9 cellular contexts compared by ENCODE assay signal in the genomic region with DNA sequence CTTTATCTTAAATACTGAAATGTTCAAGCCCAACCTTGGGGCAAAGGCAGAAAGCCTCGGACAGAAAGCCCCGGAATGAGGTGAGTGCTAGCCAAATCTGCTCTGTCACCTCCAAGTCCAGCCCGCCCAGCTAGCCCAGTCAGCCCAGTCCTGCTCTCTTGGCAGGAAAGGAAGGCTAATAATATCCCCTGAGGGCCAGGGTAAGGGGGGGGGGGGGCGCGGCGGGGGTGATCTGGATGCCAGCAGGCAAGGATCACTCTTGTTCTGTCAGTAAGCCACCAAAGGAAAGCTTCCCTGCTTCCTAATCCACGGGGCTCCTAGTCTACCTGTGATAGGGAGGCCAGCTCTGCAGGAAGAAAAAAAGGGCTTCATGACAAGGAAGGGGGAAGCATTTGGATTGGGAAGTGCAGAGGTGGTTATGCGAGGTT. TPM values are rescaled to one million over a fixed set of nuclear protein-coding genes. Genes with fewer than 3 reads are reported as not detected.
A peak's percentile ranks its signal among the peaks of the same experiment; 100 is the strongest.
DNase-seq lines count a peak whose midpoint lies in the region; ATAC-seq, FAIRE-seq and TF ChIP-seq lines count a peak whose summit lies in the region.
"Had no signal": no experiment of that assay in that cellular context is flagged by ENCODE, and none has a peak within 500 bp of the region (broad histone marks: within the 10 kb centered on the region; RNA-seq: fewer than 3 reads in every experiment).

No MANE protein-coding gene starts in this region.

- H4K20me1 ChIP-seq in OCI-LY7 (ENCODE audit: insufficient read depth, low read length), result no peaks in the 10 kb centered on the region

- H3K36me3 ChIP-seq in OCI-LY7 (ENCODE audit: insufficient read depth, low read length) (0 out of 2 replicates have a peak, but pooled peaks cover under 1% of the 10 kb centered on the region), ectodermal cell (ENCODE audit: control insufficient read depth, insufficient read depth, low read length) (no peaks in the 10 kb centered on the region), mucosa of descending colon (ENCODE audit: low read depth) (no peaks in the 10 kb centered on the region)

- POLR2A ChIA-PET in OCI-LY7 (lab: Charles Lee), result interaction anchor here (0.6 to 1.2 kb wide), 9 partner anchors 10 to 502 kb away, joined by 3 to 4 read pairs (median 3); a partner anchor contains a TSS

- H3K79me2 ChIP-seq in OCI-LY7 (ENCODE audit: insufficient read depth, low read depth, low read length), result no peaks in the 10 kb centered on the region

- ATAC-seq in mucosa of descending colon (peak; percentile 4), GM18517 (IDR thresholded peaks at IDR 0.05; ENCODE audit: unreplicated experiment) (no peak)

- peak overlapping the region; percentile 89; the same call in 1 of the 2 replicates for H2AFZ ChIP-seq in OCI-LY7 (ENCODE audit: low read length)

- DNase-seq in DMS 273 (lab: John Stamatoyannopoulos, UW; ENCODE audit: unreplicated experiment), result peak; percentile 70
- no peak for DNase-seq in DMS 273 treated with DMSO at 0.1 percent for 48 hours (lab: John Stamatoyannopoulos, UW)
- DNase-seq in OCI-LY7 (ENCODE audit: low spot score), result no peak
- no peak for DNase-seq in mucosa of descending colon
- no peak for DNase-seq in amniotic stem cell (lab: John Stamatoyannopoulos, UW)
- no peak for DNase-seq in GM19239 (ENCODE audit: insufficient read length, low spot score)

- CTCF ChIA-PET in OCI-LY7 (lab: Charles Lee; ENCODE audit: unreplicated experiment), result no interaction called here

- H3K27ac ChIP-seq in OCI-LY7 (ENCODE audit: low read depth, low read length, poor library complexity, severe bottlenecking) (peak overlapping the region; percentile 11), ectodermal cell (ENCODE audit: insufficient read depth, low read depth, low read length, poor library complexity, severe bottlenecking) (no peak overlapping the region)

- 19 to 32% methylated on average over 5 to 8 of the region's 8 CpGs for WGBS in ectodermal cell, 2 experiments

- BruUV-seq in OCI-LY7 (replicated peaks; lab: Mats Ljungman, UMichigan), result no TSS peak

- H3K4me1 ChIP-seq in OCI-LY7 (ENCODE audit: insufficient read depth, low read length, poor library complexity, severe bottlenecking), result peaks cover 20% of the 10 kb centered on the region
- no peaks in the 10 kb centered on the region for H3K4me1 ChIP-seq in ectodermal cell (ENCODE audit: control insufficient read depth, insufficient read depth, low read length)
- H3K4me1 ChIP-seq in mucosa of descending colon (ENCODE audit: low read depth), result peaks cover 5% of the 10 kb centered on the region

- peak overlapping the region; percentile 98 for H3K4me2 ChIP-seq in OCI-LY7 (ENCODE audit: low read length)

- TF ChIP-seq CTCF in OCI-LY7 (conservative IDR thresholded peaks at IDR 0.05; ENCODE audit: low read length) (no peak), mucosa of descending colon (IDR thresholded peaks at IDR 0.05) (no peak)

- peaks cover 9% of the 10 kb centered on the region for H3K27me3 ChIP-seq in ectodermal cell (ENCODE audit: control insufficient read depth, insufficient read depth, low read length, poor library complexity, severe bottlenecking)

- H3K4me3 ChIP-seq in OCI-LY7 (ENCODE audit: low read depth, low read length, poor library complexity, severe bottlenecking), result peak overlapping the region; percentile 85
- H3K4me3 ChIP-seq in ectodermal cell (ENCODE audit: insufficient read depth, low read depth, low read length), result peak overlapping the region; percentile 74
- no peak overlapping the region for H3K4me3 ChIP-seq in mucosa of descending colon

- no peaks in the 10 kb centered on the region for H3K9me2 ChIP-seq in OCI-LY7 (ENCODE audit: insufficient read depth, low read length)

- H3K9me3 ChIP-seq in OCI-LY7 (ENCODE audit: low read length) (no peaks in the 10 kb centered on the region), ectodermal cell (ENCODE audit: control insufficient read depth, low read length) (no peaks in the 10 kb centered on the region), mucosa of descending colon (no peaks in the 10 kb centered on the region)

- FAIRE-seq in GM19239 (lab: Jason Lieb, UNC), result no peak
- FAIRE-seq: A204.1 had no signal

- intact Hi-C loops in OCI-LY7 (cut with micrococcal nuclease; ENCODE audit: unreplicated experiment), result no loop called here
- intact Hi-C loops in mucosa of descending colon (cut with DNase I, micrococcal nuclease), result no loop called here

RNA-seq across cellular contexts. Expression of a gene that starts 1.1 kb away (rescaled TPM):
- 10.1 and 14.4 TPM in 2 replicates for total RNA-seq in OCI-LY7 (2014; rRNA removed; shearing (Covaris generic))
- total RNA-seq in OCI-LY7 (2022) (22.1 and 25.0 TPM in 2 replicates), mucosa of descending colon (10 to 100 TPM; 23.5 to 50.9 (median 26.1) TPM)
- polyA plus RNA-seq in ectodermal cell (2013, experiment 1 of 4), result 35.4 TPM
- polyA plus RNA-seq in ectodermal cell (2013, experiment 2 of 4), result 32.0 TPM
- polyA plus RNA-seq in ectodermal cell (2013, experiment 3 of 4), result 27.5 TPM
- polyA plus RNA-seq in ectodermal cell (2013, experiment 4 of 4), result 30.8 TPM

RNA-seq across cellular contexts. Expression of a gene that starts 28.8 kb away (rescaled TPM):
- total RNA-seq in OCI-LY7 (2014; rRNA removed; shearing (Covaris generic)), result 37.6 and 38.3 TPM in 2 replicates
- total RNA-seq in OCI-LY7 (2022), result 33.0 and 36.8 TPM in 2 replicates
- 35.8 TPM for polyA plus RNA-seq in ectodermal cell (2013, experiment 1 of 4)
- 37.2 TPM for polyA plus RNA-seq in ectodermal cell (2013, experiment 2 of 4)
- 28.6 TPM for polyA plus RNA-seq in ectodermal cell (2013, experiment 3 of 4)
- polyA plus RNA-seq in ectodermal cell (2013, experiment 4 of 4), result 29.3 TPM
- 10 to 100 TPM in 1 of 3 donors, 1 to 10 TPM in 2; 7.8 to 11.3 (median 7.9) TPM for total RNA-seq in mucosa of descending colon
